8 cellular contexts compared by ENCODE assay signal in the genomic region with DNA sequence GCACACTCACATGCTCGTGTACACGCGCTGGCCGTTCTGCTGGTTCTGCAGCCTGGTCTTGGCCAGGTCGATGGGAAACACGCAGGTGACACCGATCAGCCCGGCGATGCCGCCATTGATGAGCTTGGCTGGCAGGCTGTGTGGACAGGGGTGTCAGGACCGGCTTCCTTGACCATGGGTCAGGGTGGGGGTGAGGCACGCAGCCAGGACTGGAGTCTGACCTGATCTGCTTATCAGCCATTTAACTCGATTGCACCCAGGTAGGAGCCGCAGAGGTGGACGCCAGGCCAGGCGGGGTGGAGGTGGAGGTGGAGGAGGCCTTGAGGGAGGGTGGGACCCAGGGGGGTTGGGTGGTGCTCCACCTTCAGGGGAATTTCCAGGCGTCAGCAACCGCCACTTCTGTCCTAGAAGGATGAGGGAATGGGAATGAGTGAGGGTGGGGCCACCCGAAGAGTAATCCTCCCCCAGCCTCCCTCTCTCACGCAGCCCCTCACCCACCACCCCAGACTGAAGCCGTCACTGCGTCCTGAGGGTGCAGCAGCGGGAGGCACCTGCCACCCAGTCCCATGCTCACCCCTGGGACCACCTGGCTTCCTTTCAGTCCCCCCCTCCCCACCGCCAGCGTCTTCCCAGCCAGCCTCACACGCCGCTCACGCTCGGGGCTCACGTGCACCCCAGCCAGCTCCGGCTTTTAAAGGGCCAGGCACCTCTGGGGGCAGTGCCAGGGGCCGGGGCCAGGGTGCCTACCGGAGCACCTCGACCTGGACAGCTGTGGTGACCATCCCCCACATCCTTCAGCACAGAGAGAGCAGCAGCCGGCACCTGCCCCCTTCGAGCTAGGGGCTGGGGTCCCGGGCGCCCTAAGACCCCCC. TPM values are rescaled to one million over a fixed set of nuclear protein-coding genes. Genes with fewer than 3 reads are reported as not detected.
DNase-seq lines count a peak whose midpoint lies in the region; ATAC-seq, FAIRE-seq and TF ChIP-seq lines count a peak whose summit lies in the region.

No MANE protein-coding gene starts in this region.

- peaks cover 4% of the 10 kb centered on the region for H3K79me2 ChIP-seq in osteoblast (ENCODE audit: insufficient read depth, low read length)

- no peak overlapping the region for H2AFZ ChIP-seq in osteoblast (ENCODE audit: low read length)

- no peaks in the 10 kb centered on the region for H3K9me3 ChIP-seq in osteoblast (ENCODE audit: low read depth, low read length)

- no peak for TF ChIP-seq POLR2A in GM12891 (IDR thresholded peaks at IDR 0.05; ENCODE audit: low read depth, low read length)

- ATAC-seq in GM18520 (IDR thresholded peaks at IDR 0.05; ENCODE audit: unreplicated experiment) = no peak

- peaks cover 6% of the 10 kb centered on the region for H4K20me1 ChIP-seq in osteoblast (ENCODE audit: insufficient read depth, low read length)

- peak overlapping the region; percentile 86 for H3K4me2 ChIP-seq in osteoblast (ENCODE audit: insufficient read depth, low read length)

- no peaks in the 10 kb centered on the region for H3K27me3 ChIP-seq in osteoblast (ENCODE audit: insufficient read depth, low read length)

- peaks cover 7% of the 10 kb centered on the region for H3K36me3 ChIP-seq in osteoblast (ENCODE audit: insufficient read depth, low read length)

- H3K4me3 ChIP-seq in osteoblast (ENCODE audit: insufficient read depth, low read length) = peak overlapping the region; percentile 87

- DNase-seq in D341Med (ENCODE audit: low spot score) (peak; percentile 79), NCI-H1105 treated with DMSO at 0.1 percent for 48 hours (lab: John Stamatoyannopoulos, UW) (peak; percentile 26), cerebellar cortex (ENCODE audit: low spot score) (peak; percentile 65), osteoblast (ENCODE audit: insufficient read length, low spot score, missing footprints) (no peak), NCI-H146 (lab: John Stamatoyannopoulos, UW) (no peak), GM12891 (ENCODE audit: insufficient read length, low spot score) (no peak), SKM-1 treated with dmso at 0.1 percent for 144 hours (lab: John Stamatoyannopoulos, UW; ENCODE audit: unreplicated experiment) (no peak)

- H3K4me1 ChIP-seq in osteoblast (ENCODE audit: insufficient read depth, low read length) = peaks cover 17% of the 10 kb centered on the region

- no peak overlapping the region for H3K27ac ChIP-seq in osteoblast (ENCODE audit: low read depth, low read length)

- TF ChIP-seq CTCF in osteoblast (IDR thresholded peaks at IDR 0.05; ENCODE audit: extremely low read depth, low read depth, low read length) = no peak

- FAIRE-seq in GM12891 (lab: Jason Lieb, UNC) = no peak

TF ChIP-seq in GM12891, 5 proteins besides CTCF, POLR2A, EP300 and RAD21:
- TF ChIP-seq PAX5 (IDR thresholded peaks at IDR 0.05; ENCODE audit: insufficient read depth, low read length, severe bottlenecking) (no peak), POU2F2 (IDR thresholded peaks at IDR 0.05; ENCODE audit: low read depth, low read length) (no peak), TAF1 (IDR thresholded peaks at IDR 0.05; ENCODE audit: low read depth, low read length) (no peak), SPI1 (IDR thresholded peaks at IDR 0.05; ENCODE audit: low read depth, low read length) (no peak), POLR2AphosphoS5 (IDR thresholded peaks at IDR 0.05; ENCODE audit: low read depth, low read length) (no peak)

RNA-seq across cellular contexts. Expression of a gene that starts 3.1 kb away (rescaled TPM):
- total RNA-seq in osteoblast = 8.0 and 9.0 TPM in 2 replicates
- 8.2 TPM for polyA plus RNA-seq in GM12891 (2012; ENCODE audit: low read depth, missing spikeins)

RNA-seq across cellular contexts. Expression of a gene that starts 5.1 kb away (rescaled TPM):
- total RNA-seq in osteoblast = not detected in 2 replicates
- polyA plus RNA-seq in GM12891 (2012; ENCODE audit: low read depth, missing spikeins) = 3.7 TPM

RNA-seq across cellular contexts. Expression of a gene that starts 10.0 kb away (rescaled TPM):
- 5.9 and 6.5 TPM in 2 replicates for total RNA-seq in osteoblast
- 22.4 TPM for polyA plus RNA-seq in GM12891 (2012; ENCODE audit: low read depth, missing spikeins)

RNA-seq across cellular contexts. Expression of a gene that starts 14.8 kb away (rescaled TPM):
- 227 and 386 TPM in 2 replicates for total RNA-seq in osteoblast
- polyA plus RNA-seq in GM12891 (2012; ENCODE audit: low read depth, missing spikeins) = 4,539 TPM

RNA-seq across cellular contexts. Expression of a gene that starts 17.7 kb away (rescaled TPM):
- total RNA-seq in osteoblast = 31.5 and 37.3 TPM in 2 replicates
- polyA plus RNA-seq in GM12891 (2012; ENCODE audit: low read depth, missing spikeins) = 22.8 TPM

Comparison
In these comparisons a context has a peak if more than half of its experiments do, and no peak if none do; other contexts are left out.
1. DNase-seq: peak in D341Med (single experiment), NCI-H1105 treated with DMSO at 0.1 percent for 48 hours (single experiment) and cerebellar cortex (single experiment); none in osteoblast (single experiment), NCI-H146 (single experiment), GM12891 (single experiment) and SKM-1 treated with dmso at 0.1 percent for 144 hours (single experiment).